Comparison of ENCODE assay signal across 19 cellular contexts in the genomic region with DNA sequence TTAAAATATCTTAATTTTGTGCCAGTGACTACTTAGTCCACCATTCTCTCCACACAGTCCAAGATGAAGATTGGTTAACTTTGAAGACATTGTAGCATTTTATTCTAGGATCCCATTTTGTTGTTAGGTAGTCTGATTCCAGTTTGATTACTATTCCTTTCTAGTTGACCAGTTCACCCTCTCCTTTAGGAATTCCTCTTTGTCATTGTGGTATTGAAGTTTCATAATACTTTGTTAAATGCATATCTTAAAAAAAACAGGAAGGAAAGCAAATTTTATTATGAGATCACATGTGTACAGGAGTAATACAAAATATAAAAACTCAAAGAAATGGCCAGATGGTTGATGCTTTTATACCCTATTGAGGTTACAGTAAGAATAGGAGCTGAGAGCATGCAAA. TPM values are rescaled to one million over a fixed set of nuclear protein-coding genes. Genes with fewer than 3 reads are reported as not detected.
DNase-seq lines count a peak whose midpoint lies in the region; ATAC-seq and TF ChIP-seq lines count a peak whose summit lies in the region.
"Had no signal": no experiment of that assay in that cellular context is flagged by ENCODE, and none has a peak within 500 bp of the region (broad histone marks: within the 10 kb centered on the region; RNA-seq: fewer than 3 reads in every experiment).

No MANE protein-coding gene starts in this region.

- DNase-seq in ELR (ENCODE audit: low read depth): peak; percentile 53
- peak; percentile 42 for DNase-seq in NOMO-1 treated with dmso at 0.1 percent for 144 hours (lab: John Stamatoyannopoulos, UW; ENCODE audit: unreplicated experiment)
- peak; percentile 36 for DNase-seq in epithelial cell of esophagus (ENCODE audit: low read depth)
- peak; percentile 65 for DNase-seq in renal cortical epithelial cell (ENCODE audit: low read depth)
- DNase-seq: activated CD4-positive, CD25-positive, alpha-beta regulatory T cell; activated CD8-positive, alpha-beta T cell treated with anti-CD3 and anti-CD28 coated beads for 36 hours; activated naive CD4-positive, alpha-beta T cell treated with Interleukin-2 at 50 U/mL for 16 hours; activated T-cell treated with anti-CD3 and anti-CD28 coated beads, Interleukin-2, amount 50 U/mL, for 24 hours; Caco-2; endodermal cell; NCI-H774; stimulated activated CD4-positive, alpha-beta T cell treated with anti-CD3 and anti-CD28 coated beads, Interleukin-12 subunit alpha, Interleukin-12 subunit beta, amount 100 ng/mL, for 4 hours; T-helper 9 cell; trophoblast cell had no signal

- H3K4me3 ChIP-seq in epithelial cell of esophagus (ENCODE audit: low read length): no peak overlapping the region
- H3K4me3 ChIP-seq: ascending aorta had no signal

- TF ChIP-seq CTCF in epithelial cell of esophagus (IDR thresholded peaks at IDR 0.05; ENCODE audit: insufficient read depth, low read depth, low read length, missing control alignments): no peak

- no peak for ATAC-seq in HG03159 (IDR thresholded peaks at IDR 0.05; ENCODE audit: unreplicated experiment)
- no peak for ATAC-seq in HG03460 (IDR thresholded peaks at IDR 0.05; ENCODE audit: unreplicated experiment)
- no peak for ATAC-seq in GM21576 (IDR thresholded peaks at IDR 0.05; ENCODE audit: unreplicated experiment)
- ATAC-seq: activated CD8-positive, alpha-beta T cell treated with anti-CD3 and anti-CD28 coated beads for 36 hours had no signal

RNA-seq across cellular contexts. Expression of a gene that starts 15.4 kb away (rescaled TPM):
- total RNA-seq in renal cortical epithelial cell: 173 and 349 TPM in 2 replicates
- total RNA-seq: activated CD8-positive, alpha-beta T cell treated with anti-CD3 and anti-CD28 coated beads for 36 hours; B cell had no signal
